21 cellular contexts compared by ENCODE assay signal in genomic region chr12:123954647-123955350, GRCh38. TPM values are rescaled to one million over a fixed set of nuclear protein-coding genes. Genes with fewer than 3 reads are reported as not detected.
DNase-seq lines count a peak whose midpoint lies in the region; ATAC-seq and TF ChIP-seq lines count a peak whose summit lies in the region.
"Had no signal": no experiment of that assay in that cellular context is flagged by ENCODE, and none has a peak within 500 bp of the region (broad histone marks: within the 10 kb centered on the region; RNA-seq: fewer than 3 reads in every experiment).

No MANE protein-coding gene starts in this region.

- peaks cover 77% of the 10 kb centered on the region for H3K4me1 ChIP-seq in left ventricle myocardium inferior

- intact Hi-C loops in left ventricle myocardium inferior (cut with micrococcal nuclease), result no loop called here

- H3K4me3 ChIP-seq in H7 (ENCODE audit: insufficient read depth, low read depth, low read length), result no peak overlapping the region
- H3K4me3 ChIP-seq in left ventricle myocardium inferior, result no peak overlapping the region
- H3K4me3 ChIP-seq in neural cell (ENCODE audit: low read length), result peak overlapping the region; percentile 49
- H3K4me3 ChIP-seq: A549; BLaER1 treated with 17β-estradiol and CSF1 and Interleukin-3, amounts not matched to agents 10 nM and 100 nM; GM23248; PC-9 had no signal

- H3F3A ChIP-seq in neural cell (ENCODE audit: insufficient read depth, low read length, poor library complexity, severe bottlenecking), result peaks cover 3% of the 10 kb centered on the region

- peak overlapping the region; percentile 83 for H3K27ac ChIP-seq in left ventricle myocardium inferior (replicated peaks)
- peak overlapping the region; percentile 85 for H3K27ac ChIP-seq in neural cell (ENCODE audit: low read length)
- H3K27ac ChIP-seq: A549; BLaER1 treated with 17β-estradiol and CSF1 and Interleukin-3, amounts not matched to agents 10 nM and 100 nM; GM23248; PC-9 had no signal

- H3K27me3 ChIP-seq in H7 (ENCODE audit: control insufficient read depth, insufficient read depth, low read length) (no peaks in the 10 kb centered on the region; the same call in 1 of the 2 replicates), left ventricle myocardium inferior (ENCODE audit: low read depth) (no peaks in the 10 kb centered on the region), neural cell (ENCODE audit: insufficient read depth, low read depth, low read length) (no peaks in the 10 kb centered on the region)
- H3K27me3 ChIP-seq: BLaER1 treated with 17β-estradiol and CSF1 and Interleukin-3, amounts not matched to agents 10 nM and 100 nM had no signal

- TF ChIP-seq EP300 in neural cell (conservative IDR thresholded peaks at IDR 0.05; ENCODE audit: poor library complexity, severe bottlenecking), result no peak

- H2AFZ ChIP-seq in neural cell (ENCODE audit: low read depth, low read length), result no peak overlapping the region
- H2AFZ ChIP-seq: GM23248, PC-9 had no signal

- H3K9me2 ChIP-seq in neural cell (ENCODE audit: insufficient read depth, low read length), result no peaks in the 10 kb centered on the region

- no peak for TF ChIP-seq RAD21 in neural cell (conservative IDR thresholded peaks at IDR 0.05)

- no peaks in the 10 kb centered on the region for H3K9me3 ChIP-seq in left ventricle myocardium inferior (replicated peaks)
- H3K9me3 ChIP-seq in neural cell (ENCODE audit: low read length), result peaks cover 4% of the 10 kb centered on the region
- H3K9me3 ChIP-seq: A549; BLaER1 treated with 17β-estradiol and CSF1 and Interleukin-3, amounts not matched to agents 10 nM and 100 nM had no signal

- no peak for TF ChIP-seq CTCF in left ventricle myocardium inferior (IDR thresholded peaks at IDR 0.05; ENCODE audit: borderline replicate concordance)
- no peak for TF ChIP-seq CTCF in neural cell (IDR thresholded peaks at IDR 0.05; ENCODE audit: poor library complexity, severe bottlenecking)
- no peak for TF ChIP-seq CTCF in omental fat pad (IDR thresholded peaks at IDR 0.05)

- no peaks in the 10 kb centered on the region for H4K20me1 ChIP-seq in neural cell (ENCODE audit: insufficient read depth)

- ATAC-seq in omental fat pad (ENCODE audit: low FRiP score), result no peak
- ATAC-seq: A549 had no signal

- H3K36me3 ChIP-seq in H7 (replicated peaks; ENCODE audit: control insufficient read depth, insufficient read depth, low read length) (no peaks in the 10 kb centered on the region), left ventricle myocardium inferior (no peaks in the 10 kb centered on the region), neural cell (ENCODE audit: insufficient read depth, low read length) (no peaks in the 10 kb centered on the region)

- H3K4me2 ChIP-seq in neural cell (ENCODE audit: low read length), result peak overlapping the region; percentile 42
- H3K4me2 ChIP-seq: A549; BLaER1 treated with 17β-estradiol and CSF1 and Interleukin-3, amounts not matched to agents 10 nM and 100 nM; PC-9 had no signal

- DNase-seq in H7 (peak; percentile 26), ecto neural progenitor cell (ENCODE audit: low spot score) (peak; percentile 38), left ventricle myocardium inferior (no peak), omental fat pad (ENCODE audit: low spot score) (no peak), DMS53 (lab: John Stamatoyannopoulos, UW) (no peak)
- DNase-seq in activated CD4-positive, alpha-beta T cell treated with anti-CD3 and anti-CD28 coated beads, Interleukin-2, amount 50 U/mL, for 48 hours, result no peak
- DNase-seq: AML-193; CD4-positive, alpha-beta T cell; GM23248; H9; KG1; MM.1S; NCI-H1417; NCI-H1694; NCI-H2029 treated with DMSO at 0.1 percent for 48 hours; NCI-H526 treated with DMSO at 0.1 percent for 48 hours; PC-9; SHP77 had no signal

- H3K79me2 ChIP-seq in neural cell (replicated peaks; ENCODE audit: insufficient read depth, low read length), result peaks cover 20% of the 10 kb centered on the region

- peak overlapping the region; percentile 52 for H3K9ac ChIP-seq in neural cell (ENCODE audit: low read length)
- H3K9ac ChIP-seq: BLaER1 treated with 17β-estradiol and CSF1 and Interleukin-3, amounts not matched to agents 10 nM and 100 nM; GM23248 had no signal

TF ChIP-seq in neural cell, 6 proteins besides CTCF, POLR2A, EP300 and RAD21:
- TF ChIP-seq MXI1 (conservative IDR thresholded peaks at IDR 0.05; ENCODE audit: poor library complexity, severe bottlenecking), result no peak

RNA-seq across cellular contexts. Expression of gene CCDC92, which starts 17.8 kb away (rescaled TPM):
- total RNA-seq in H7 (2014; rRNA removed; shearing (Covaris generic)), result 5.2 and 6.1 TPM in 2 replicates
- 57.2 TPM for total RNA-seq in left ventricle myocardium inferior
- 11.3 and 12.4 TPM in 2 replicates for polyA plus RNA-seq in neural cell
- polyA minus RNA-seq in neural cell, result 38.5 and 50.9 TPM in 2 replicates
- 10 to 100 TPM; 27.1 to 34.5 (median 32.0) TPM for total RNA-seq in omental fat pad

RNA-seq across cellular contexts. Expression of gene ZNF664, which starts 18.2 kb away (rescaled TPM):
- total RNA-seq in H7 (2014; rRNA removed; shearing (Covaris generic)), result 60.3 and 62.0 TPM in 2 replicates
- total RNA-seq in left ventricle myocardium inferior (80.7 TPM), omental fat pad (10 to 100 TPM; 61.8 to 96.0 (median 71.5) TPM)
- polyA plus RNA-seq in neural cell, result 146 and 152 TPM in 2 replicates
- 149 and 186 TPM in 2 replicates for polyA minus RNA-seq in neural cell

Comparison
In these comparisons a context has a peak if more than half of its experiments do, and no peak if none do; other contexts are left out.
1. DNase-seq: peak in H7 (single experiment) and ecto neural progenitor cell (single experiment); none in left ventricle myocardium inferior (single experiment), activated CD4-positive, alpha-beta T cell treated with anti-CD3 and anti-CD28 coated beads, Interleukin-2, amount 50 U/mL, for 48 hours (0 of 2), omental fat pad (single experiment) and DMS53 (single experiment).